ENCODE assay signal across 1 cellular context in the genomic region with DNA sequence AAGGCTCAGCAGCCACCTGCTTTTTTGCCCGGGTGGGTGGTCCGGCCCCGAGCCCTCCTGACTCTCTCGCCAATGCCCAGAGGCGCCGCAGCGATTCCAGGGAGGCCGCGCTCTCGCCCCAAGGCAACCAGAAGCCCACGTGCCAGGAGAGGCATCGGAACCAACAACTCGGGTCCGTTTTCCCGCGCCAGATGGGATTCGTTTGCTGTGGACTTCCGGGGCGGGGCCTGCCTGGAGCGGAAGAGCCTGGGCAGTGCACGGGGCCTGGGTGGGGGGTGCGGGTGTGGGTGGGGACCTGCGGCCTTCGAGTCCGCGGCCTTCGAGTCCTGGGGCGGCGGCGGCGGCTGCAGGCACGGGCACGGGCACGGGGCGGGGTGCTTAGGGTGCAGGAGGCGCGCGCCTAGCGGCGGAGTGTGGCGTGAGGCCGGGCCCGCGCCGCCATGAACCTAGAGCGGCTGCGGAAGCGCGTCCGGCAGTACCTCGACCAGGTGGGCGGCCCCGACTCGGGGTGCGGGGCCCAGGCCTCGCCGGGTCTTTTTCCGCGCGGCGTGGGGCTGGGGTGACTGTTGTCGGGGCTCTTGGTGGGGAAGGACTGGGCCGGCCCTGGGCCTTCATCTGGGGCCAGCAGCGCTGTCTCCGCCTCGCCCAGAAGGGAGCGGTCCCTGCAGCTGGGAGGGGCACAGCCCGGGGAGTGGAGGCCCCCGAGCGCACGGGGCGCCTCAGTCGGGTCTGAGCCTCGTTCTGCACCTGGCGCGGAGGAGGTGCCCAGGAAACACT.
TF ChIP-seq lines count a peak whose summit lies in the region.

A gene with protein sequence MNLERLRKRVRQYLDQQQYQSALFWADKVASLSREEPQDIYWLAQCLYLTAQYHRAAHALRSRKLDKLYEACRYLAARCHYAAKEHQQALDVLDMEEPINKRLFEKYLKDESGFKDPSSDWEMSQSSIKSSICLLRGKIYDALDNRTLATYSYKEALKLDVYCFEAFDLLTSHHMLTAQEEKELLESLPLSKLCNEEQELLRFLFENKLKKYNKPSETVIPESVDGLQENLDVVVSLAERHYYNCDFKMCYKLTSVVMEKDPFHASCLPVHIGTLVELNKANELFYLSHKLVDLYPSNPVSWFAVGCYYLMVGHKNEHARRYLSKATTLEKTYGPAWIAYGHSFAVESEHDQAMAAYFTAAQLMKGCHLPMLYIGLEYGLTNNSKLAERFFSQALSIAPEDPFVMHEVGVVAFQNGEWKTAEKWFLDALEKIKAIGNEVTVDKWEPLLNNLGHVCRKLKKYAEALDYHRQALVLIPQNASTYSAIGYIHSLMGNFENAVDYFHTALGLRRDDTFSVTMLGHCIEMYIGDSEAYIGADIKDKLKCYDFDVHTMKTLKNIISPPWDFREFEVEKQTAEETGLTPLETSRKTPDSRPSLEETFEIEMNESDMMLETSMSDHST (plus strand): TSS at position 253 of the 777 bp plus-strand sequence. CDS start 188 bp downstream, at position 441.

TF ChIP-seq in HepG2, 621 proteins besides CTCF, POLR2A, EP300 and RAD21 (continued from another document and continues in another):
- TF ChIP-seq, protein P1, sequence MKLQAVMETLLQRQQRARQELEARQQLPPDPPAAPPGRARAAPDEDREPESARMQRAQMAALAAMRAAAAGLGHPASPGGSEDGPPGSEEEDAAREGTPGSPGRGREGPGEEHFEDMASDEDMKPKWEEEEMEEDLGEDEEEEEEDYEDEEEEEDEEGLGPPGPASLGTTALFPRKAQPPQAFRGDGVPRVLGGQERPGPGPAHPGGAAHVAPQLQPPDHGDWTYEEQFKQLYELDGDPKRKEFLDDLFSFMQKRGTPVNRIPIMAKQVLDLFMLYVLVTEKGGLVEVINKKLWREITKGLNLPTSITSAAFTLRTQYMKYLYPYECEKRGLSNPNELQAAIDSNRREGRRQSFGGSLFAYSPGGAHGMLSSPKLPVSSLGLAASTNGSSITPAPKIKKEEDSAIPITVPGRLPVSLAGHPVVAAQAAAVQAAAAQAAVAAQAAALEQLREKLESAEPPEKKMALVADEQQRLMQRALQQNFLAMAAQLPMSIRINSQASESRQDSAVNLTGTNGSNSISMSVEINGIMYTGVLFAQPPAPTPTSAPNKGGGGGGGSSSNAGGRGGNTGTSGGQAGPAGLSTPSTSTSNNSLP (IDR thresholded peaks at IDR 0.05; ENCODE audit: low read depth, low read length): no peak
- TF ChIP-seq, protein P2, sequence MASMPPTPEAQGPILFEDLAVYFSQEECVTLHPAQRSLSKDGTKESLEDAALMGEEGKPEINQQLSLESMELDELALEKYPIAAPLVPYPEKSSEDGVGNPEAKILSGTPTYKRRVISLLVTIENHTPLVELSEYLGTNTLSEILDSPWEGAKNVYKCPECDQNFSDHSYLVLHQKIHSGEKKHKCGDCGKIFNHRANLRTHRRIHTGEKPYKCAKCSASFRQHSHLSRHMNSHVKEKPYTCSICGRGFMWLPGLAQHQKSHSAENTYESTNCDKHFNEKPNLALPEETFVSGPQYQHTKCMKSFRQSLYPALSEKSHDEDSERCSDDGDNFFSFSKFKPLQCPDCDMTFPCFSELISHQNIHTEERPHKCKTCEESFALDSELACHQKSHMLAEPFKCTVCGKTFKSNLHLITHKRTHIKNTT (CRISPR knock-in tag; IDR thresholded peaks at IDR 0.05): no peak
- TF ChIP-seq, protein P3, sequence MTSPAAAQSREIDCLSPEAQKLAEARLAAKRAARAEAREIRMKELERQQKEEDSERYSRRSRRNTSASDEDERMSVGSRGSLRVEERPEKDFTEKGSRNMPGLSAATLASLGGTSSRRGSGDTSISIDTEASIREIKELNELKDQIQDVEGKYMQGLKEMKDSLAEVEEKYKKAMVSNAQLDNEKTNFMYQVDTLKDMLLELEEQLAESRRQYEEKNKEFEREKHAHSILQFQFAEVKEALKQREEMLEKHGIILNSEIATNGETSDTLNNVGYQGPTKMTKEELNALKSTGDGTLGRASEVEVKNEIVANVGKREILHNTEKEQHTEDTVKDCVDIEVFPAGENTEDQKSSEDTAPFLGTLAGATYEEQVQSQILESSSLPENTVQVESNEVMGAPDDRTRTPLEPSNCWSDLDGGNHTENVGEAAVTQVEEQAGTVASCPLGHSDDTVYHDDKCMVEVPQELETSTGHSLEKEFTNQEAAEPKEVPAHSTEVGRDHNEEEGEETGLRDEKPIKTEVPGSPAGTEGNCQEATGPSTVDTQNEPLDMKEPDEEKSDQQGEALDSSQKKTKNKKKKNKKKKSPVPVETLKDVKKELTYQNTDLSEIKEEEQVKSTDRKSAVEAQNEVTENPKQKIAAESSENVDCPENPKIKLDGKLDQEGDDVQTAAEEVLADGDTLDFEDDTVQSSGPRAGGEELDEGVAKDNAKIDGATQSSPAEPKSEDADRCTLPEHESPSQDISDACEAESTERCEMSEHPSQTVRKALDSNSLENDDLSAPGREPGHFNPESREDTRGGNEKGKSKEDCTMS (CRISPR knock-in tag; conservative IDR thresholded peaks at IDR 0.05): 0 out of 2 replicates have a peak, but pooled peaks have one; percentile 30
- TF ChIP-seq ZNF335 (CRISPR knock-in tag; IDR thresholded peaks at IDR 0.05): 0 out of 2 replicates have a peak, but pooled peaks have one; percentile 32
- peak; percentile 63; the same call in 1 of the 2 replicates for TF ChIP-seq ARHGAP35 (CRISPR knock-in tag; IDR thresholded peaks at IDR 0.05; ENCODE audit: borderline replicate concordance)
- TF ChIP-seq, protein P4, sequence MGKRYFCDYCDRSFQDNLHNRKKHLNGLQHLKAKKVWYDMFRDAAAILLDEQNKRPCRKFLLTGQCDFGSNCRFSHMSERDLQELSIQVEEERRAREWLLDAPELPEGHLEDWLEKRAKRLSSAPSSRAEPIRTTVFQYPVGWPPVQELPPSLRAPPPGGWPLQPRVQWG (CRISPR knock-in tag; IDR thresholded peaks at IDR 0.05; ENCODE audit: borderline replicate concordance, low read depth): no peak
- TF ChIP-seq, protein P5, sequence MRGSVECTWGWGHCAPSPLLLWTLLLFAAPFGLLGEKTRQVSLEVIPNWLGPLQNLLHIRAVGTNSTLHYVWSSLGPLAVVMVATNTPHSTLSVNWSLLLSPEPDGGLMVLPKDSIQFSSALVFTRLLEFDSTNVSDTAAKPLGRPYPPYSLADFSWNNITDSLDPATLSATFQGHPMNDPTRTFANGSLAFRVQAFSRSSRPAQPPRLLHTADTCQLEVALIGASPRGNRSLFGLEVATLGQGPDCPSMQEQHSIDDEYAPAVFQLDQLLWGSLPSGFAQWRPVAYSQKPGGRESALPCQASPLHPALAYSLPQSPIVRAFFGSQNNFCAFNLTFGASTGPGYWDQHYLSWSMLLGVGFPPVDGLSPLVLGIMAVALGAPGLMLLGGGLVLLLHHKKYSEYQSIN (CRISPR knock-in tag; IDR thresholded peaks at IDR 0.05; ENCODE audit: borderline replicate concordance): no peak
- no peak; the same call in 1 of the 2 replicates for TF ChIP-seq ARID2 (CRISPR knock-in tag; IDR thresholded peaks at IDR 0.05; ENCODE audit: borderline replicate concordance)
- no peak for TF ChIP-seq HMGA1 (CRISPR knock-in tag; conservative IDR thresholded peaks at IDR 0.05)
- TF ChIP-seq, protein P6, sequence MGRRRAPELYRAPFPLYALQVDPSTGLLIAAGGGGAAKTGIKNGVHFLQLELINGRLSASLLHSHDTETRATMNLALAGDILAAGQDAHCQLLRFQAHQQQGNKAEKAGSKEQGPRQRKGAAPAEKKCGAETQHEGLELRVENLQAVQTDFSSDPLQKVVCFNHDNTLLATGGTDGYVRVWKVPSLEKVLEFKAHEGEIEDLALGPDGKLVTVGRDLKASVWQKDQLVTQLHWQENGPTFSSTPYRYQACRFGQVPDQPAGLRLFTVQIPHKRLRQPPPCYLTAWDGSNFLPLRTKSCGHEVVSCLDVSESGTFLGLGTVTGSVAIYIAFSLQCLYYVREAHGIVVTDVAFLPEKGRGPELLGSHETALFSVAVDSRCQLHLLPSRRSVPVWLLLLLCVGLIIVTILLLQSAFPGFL (CRISPR knock-in tag; IDR thresholded peaks at IDR 0.05): peak; percentile 29; the same call in 1 of the 2 replicates
- 0 out of 2 replicates have a peak, but pooled peaks have one; percentile 30 for TF ChIP-seq TGIF2 (CRISPR knock-in tag; IDR thresholded peaks at IDR 0.05)
- peak; percentile 97 for TF ChIP-seq ZNF552 (CRISPR knock-in tag; IDR thresholded peaks at IDR 0.05; ENCODE audit: borderline replicate concordance)
- peak; percentile 41; the same call in 1 of the 2 replicates for TF ChIP-seq SOX5 (CRISPR knock-in tag; IDR thresholded peaks at IDR 0.05; ENCODE audit: borderline replicate concordance)
- TF ChIP-seq CENPX (CRISPR knock-in tag; IDR thresholded peaks at IDR 0.05): no peak
- peak; percentile 85 for TF ChIP-seq SAFB2 (CRISPR knock-in tag; IDR thresholded peaks at IDR 0.05; ENCODE audit: borderline replicate concordance, low read depth)
- peak; percentile 93 for TF ChIP-seq ATF7-NPFF (CRISPR knock-in tag; IDR thresholded peaks at IDR 0.05; ENCODE audit: low read depth)
- no peak for TF ChIP-seq MEF2D (CRISPR knock-in tag; IDR thresholded peaks at IDR 0.05)
- peak; percentile 58; the same call in 1 of the 2 replicates for TF ChIP-seq MXD4 (CRISPR knock-in tag; IDR thresholded peaks at IDR 0.05)
- peak; percentile 35; the same call in 1 of the 2 replicates for TF ChIP-seq ZNF230 (CRISPR knock-in tag; IDR thresholded peaks at IDR 0.05)
- TF ChIP-seq, protein P7, sequence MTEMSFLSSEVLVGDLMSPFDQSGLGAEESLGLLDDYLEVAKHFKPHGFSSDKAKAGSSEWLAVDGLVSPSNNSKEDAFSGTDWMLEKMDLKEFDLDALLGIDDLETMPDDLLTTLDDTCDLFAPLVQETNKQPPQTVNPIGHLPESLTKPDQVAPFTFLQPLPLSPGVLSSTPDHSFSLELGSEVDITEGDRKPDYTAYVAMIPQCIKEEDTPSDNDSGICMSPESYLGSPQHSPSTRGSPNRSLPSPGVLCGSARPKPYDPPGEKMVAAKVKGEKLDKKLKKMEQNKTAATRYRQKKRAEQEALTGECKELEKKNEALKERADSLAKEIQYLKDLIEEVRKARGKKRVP (CRISPR knock-in tag; IDR thresholded peaks at IDR 0.05): peak in 1 of 2 experiments; percentile 66; a peak in 2 of 4 replicates
- no peak for TF ChIP-seq STAG1 (CRISPR knock-in tag; IDR thresholded peaks at IDR 0.05)
- TF ChIP-seq ZNF773 (CRISPR knock-in tag; IDR thresholded peaks at IDR 0.05; ENCODE audit: borderline replicate concordance): 0 out of 2 replicates have a peak, but pooled peaks have one; percentile 82
- TF ChIP-seq, protein P8, sequence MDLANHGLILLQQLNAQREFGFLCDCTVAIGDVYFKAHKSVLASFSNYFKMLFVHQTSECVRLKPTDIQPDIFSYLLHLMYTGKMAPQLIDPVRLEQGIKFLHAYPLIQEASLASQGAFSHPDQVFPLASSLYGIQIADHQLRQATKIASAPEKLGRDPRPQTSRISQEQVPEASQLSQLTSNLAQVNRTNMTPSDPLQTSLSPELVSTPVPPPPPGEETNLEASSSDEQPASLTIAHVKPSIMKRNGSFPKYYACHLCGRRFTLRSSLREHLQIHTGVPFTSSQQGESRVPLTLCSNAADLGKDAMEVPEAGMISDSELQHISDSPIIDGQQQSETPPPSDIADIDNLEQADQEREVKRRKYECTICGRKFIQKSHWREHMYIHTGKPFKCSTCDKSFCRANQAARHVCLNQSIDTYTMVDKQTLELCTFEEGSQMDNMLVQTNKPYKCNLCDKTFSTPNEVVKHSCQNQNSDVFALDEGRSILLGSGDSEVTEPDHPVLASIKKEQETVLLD (CRISPR knock-in tag; IDR thresholded peaks at IDR 0.05; ENCODE audit: low read depth): peak; percentile 87
- TF ChIP-seq ZNF432 (CRISPR knock-in tag; IDR thresholded peaks at IDR 0.05; ENCODE audit: borderline replicate concordance): no peak
- TF ChIP-seq ZNF468 (CRISPR knock-in tag; IDR thresholded peaks at IDR 0.05): peak; percentile 65; the same call in 1 of the 2 replicates
- TF ChIP-seq, protein P9, sequence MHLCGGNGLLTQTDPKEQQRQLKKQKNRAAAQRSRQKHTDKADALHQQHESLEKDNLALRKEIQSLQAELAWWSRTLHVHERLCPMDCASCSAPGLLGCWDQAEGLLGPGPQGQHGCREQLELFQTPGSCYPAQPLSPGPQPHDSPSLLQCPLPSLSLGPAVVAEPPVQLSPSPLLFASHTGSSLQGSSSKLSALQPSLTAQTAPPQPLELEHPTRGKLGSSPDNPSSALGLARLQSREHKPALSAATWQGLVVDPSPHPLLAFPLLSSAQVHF (CRISPR knock-in tag; IDR thresholded peaks at IDR 0.05): peak; percentile 84; the same call in 1 of the 2 replicates
- TF ChIP-seq, protein P10, sequence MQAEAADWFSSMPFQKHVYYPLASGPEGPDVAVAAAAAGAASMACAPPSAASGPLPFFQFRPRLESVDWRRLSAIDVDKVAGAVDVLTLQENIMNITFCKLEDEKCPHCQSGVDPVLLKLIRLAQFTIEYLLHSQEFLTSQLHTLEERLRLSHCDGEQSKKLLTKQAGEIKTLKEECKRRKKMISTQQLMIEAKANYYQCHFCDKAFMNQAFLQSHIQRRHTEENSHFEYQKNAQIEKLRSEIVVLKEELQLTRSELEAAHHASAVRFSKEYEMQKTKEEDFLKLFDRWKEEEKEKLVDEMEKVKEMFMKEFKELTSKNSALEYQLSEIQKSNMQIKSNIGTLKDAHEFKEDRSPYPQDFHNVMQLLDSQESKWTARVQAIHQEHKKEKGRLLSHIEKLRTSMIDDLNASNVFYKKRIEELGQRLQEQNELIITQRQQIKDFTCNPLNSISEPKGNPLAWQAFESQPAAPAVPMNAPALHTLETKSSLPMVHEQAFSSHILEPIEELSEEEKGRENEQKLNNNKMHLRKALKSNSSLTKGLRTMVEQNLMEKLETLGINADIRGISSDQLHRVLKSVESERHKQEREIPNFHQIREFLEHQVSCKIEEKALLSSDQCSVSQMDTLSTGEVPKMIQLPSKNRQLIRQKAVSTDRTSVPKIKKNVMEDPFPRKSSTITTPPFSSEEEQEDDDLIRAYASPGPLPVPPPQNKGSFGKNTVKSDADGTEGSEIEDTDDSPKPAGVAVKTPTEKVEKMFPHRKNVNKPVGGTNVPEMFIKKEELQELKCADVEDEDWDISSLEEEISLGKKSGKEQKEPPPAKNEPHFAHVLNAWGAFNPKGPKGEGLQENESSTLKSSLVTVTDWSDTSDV (CRISPR knock-in tag; IDR thresholded peaks at IDR 0.05): peak; percentile 64
- no peak for TF ChIP-seq RARG (CRISPR knock-in tag; IDR thresholded peaks at IDR 0.05; ENCODE audit: low read depth)
- TF ChIP-seq CHCHD3 (CRISPR knock-in tag; IDR thresholded peaks at IDR 0.05): peak; percentile 68; the same call in 1 of the 2 replicates
- TF ChIP-seq ZNF138 (CRISPR knock-in tag; IDR thresholded peaks at IDR 0.05; ENCODE audit: low read depth): peak; percentile 85; the same call in 1 of the 2 replicates
- TF ChIP-seq FOSL1 (CRISPR knock-in tag; IDR thresholded peaks at IDR 0.05; ENCODE audit: borderline replicate concordance): no peak
- TF ChIP-seq, protein P11, sequence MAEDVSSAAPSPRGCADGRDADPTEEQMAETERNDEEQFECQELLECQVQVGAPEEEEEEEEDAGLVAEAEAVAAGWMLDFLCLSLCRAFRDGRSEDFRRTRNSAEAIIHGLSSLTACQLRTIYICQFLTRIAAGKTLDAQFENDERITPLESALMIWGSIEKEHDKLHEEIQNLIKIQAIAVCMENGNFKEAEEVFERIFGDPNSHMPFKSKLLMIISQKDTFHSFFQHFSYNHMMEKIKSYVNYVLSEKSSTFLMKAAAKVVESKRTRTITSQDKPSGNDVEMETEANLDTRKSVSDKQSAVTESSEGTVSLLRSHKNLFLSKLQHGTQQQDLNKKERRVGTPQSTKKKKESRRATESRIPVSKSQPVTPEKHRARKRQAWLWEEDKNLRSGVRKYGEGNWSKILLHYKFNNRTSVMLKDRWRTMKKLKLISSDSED (CRISPR knock-in tag; IDR thresholded peaks at IDR 0.05): peak; percentile 97
- TF ChIP-seq NR2F2 (IDR thresholded peaks at IDR 0.05; ENCODE audit: borderline replicate concordance, low read depth): no peak
- TF ChIP-seq ZNF724P (CRISPR knock-in tag; IDR thresholded peaks at IDR 0.05; ENCODE audit: borderline replicate concordance): peak; percentile 94
- TF ChIP-seq ZNF549 (CRISPR knock-in tag; IDR thresholded peaks at IDR 0.05): 0 out of 2 replicates have a peak, but pooled peaks have one; percentile 6
- TF ChIP-seq ZKSCAN5 (CRISPR knock-in tag; IDR thresholded peaks at IDR 0.05): no peak
- peak; percentile 68 for TF ChIP-seq MED1 (CRISPR knock-in tag; IDR thresholded peaks at IDR 0.05)
- peak; percentile 80; the same call in 1 of the 2 replicates for TF ChIP-seq ZSCAN12 (CRISPR knock-in tag; IDR thresholded peaks at IDR 0.05)
